Comparison of ENCODE assay signal across 22 cellular contexts in the genomic region with DNA sequence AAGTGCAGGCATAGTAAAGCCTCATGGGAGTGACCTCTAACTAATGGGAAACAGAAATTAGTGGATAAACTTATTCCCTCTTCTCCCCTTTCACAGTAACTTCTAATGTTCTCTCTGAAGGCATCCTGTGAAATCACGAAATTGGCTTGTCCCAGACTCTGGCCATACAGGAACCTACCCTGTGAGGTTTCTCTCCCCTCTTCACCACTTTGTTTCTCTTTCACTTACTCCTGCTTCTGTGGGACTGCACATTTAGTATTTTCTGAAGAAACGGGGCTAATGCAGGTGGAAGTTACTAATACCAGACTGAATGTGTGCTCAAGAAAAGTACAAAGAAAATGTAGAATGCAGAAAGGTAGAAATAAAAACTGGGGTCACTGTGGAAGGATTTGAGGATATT. TPM values are rescaled to one million over a fixed set of nuclear protein-coding genes. Genes with fewer than 3 reads are reported as not detected.
DNase-seq lines count a peak whose midpoint lies in the region; ATAC-seq and TF ChIP-seq lines count a peak whose summit lies in the region.
"Had no signal": no experiment of that assay in that cellular context is flagged by ENCODE, and none has a peak within 500 bp of the region (broad histone marks: within the 10 kb centered on the region; RNA-seq: fewer than 3 reads in every experiment).

No MANE protein-coding gene starts in this region.

- TF ChIP-seq CTCF in activated CD8-positive, alpha-beta T cell treated with anti-CD3 and anti-CD28 coated beads for 36 hours (IDR thresholded peaks at IDR 0.05) = no peak
- no peak for TF ChIP-seq CTCF in sigmoid colon (IDR thresholded peaks at IDR 0.05)
- no peak for TF ChIP-seq CTCF in Calu3 (IDR thresholded peaks at IDR 0.05; ENCODE audit: unreplicated experiment)

- no peak overlapping the region for H3K4me3 ChIP-seq in sigmoid colon

- no peak for ATAC-seq in activated CD8-positive, alpha-beta T cell treated with anti-CD3 and anti-CD28 coated beads, Interleukin-2, amount 10 ng/mL, durations not matched to agents 7 days and 5 days
- no peak for ATAC-seq in activated CD8-positive, alpha-beta T cell treated with anti-CD3 and anti-CD28 coated beads for 36 hours
- peak; percentile 41 for ATAC-seq in GM21619 (IDR thresholded peaks at IDR 0.05; ENCODE audit: unreplicated experiment)
- peak; percentile 40 for ATAC-seq in HG03342 (IDR thresholded peaks at IDR 0.05; ENCODE audit: unreplicated experiment)
- ATAC-seq in activated CD4-positive, alpha-beta T cell treated with anti-CD3 and anti-CD28 coated beads for 36 hours = no peak
- ATAC-seq: HCT116, T-helper 17 cell had no signal

- TF ChIP-seq EP300 in sigmoid colon (IDR thresholded peaks at IDR 0.05) = no peak

- no peaks in the 10 kb centered on the region for H3K9me3 Mint-ChIP-seq in activated CD8-positive, alpha-beta T cell treated with anti-CD3 and anti-CD28 coated beads, Interleukin-2, amount 10 ng/mL, durations not matched to agents 7 days and 5 days (ENCODE audit: insufficient read depth)
- H3K9me3 Mint-ChIP-seq in activated CD8-positive, alpha-beta T cell treated with anti-CD3 and anti-CD28 coated beads for 36 hours = no peaks in the 10 kb centered on the region
- no peaks in the 10 kb centered on the region for H3K9me3 Mint-ChIP-seq in activated CD4-positive, alpha-beta T cell treated with anti-CD3 and anti-CD28 coated beads for 36 hours (ENCODE audit: low read depth)
- no peaks in the 10 kb centered on the region for H3K9me3 Mint-ChIP-seq in Calu3 (ENCODE audit: low read depth, unreplicated experiment)
- H3K9me3 Mint-ChIP-seq: CD4-positive, CD25-positive, alpha-beta regulatory T cell had no signal

- POLR2A ChIA-PET in activated CD8-positive, alpha-beta T cell treated with anti-CD3 and anti-CD28 coated beads, Interleukin-2, amount 10 ng/mL, durations not matched to agents 7 days and 5 days (lab: Charles Lee) = no interaction called here
- POLR2A ChIA-PET in activated CD8-positive, alpha-beta T cell treated with anti-CD3 and anti-CD28 coated beads for 36 hours (lab: Charles Lee) = no interaction called here
- POLR2A ChIA-PET in activated CD4-positive, alpha-beta T cell treated with anti-CD3 and anti-CD28 coated beads for 36 hours (lab: Charles Lee) = no interaction called here

- peak overlapping the region; percentile 45 for H3K27ac Mint-ChIP-seq in activated CD8-positive, alpha-beta T cell treated with anti-CD3 and anti-CD28 coated beads, Interleukin-2, amount 10 ng/mL, durations not matched to agents 7 days and 5 days
- H3K27ac Mint-ChIP-seq in activated CD8-positive, alpha-beta T cell treated with anti-CD3 and anti-CD28 coated beads for 36 hours = no peak overlapping the region
- H3K27ac Mint-ChIP-seq in activated CD4-positive, alpha-beta T cell treated with anti-CD3 and anti-CD28 coated beads for 36 hours = no peak overlapping the region
- no peak overlapping the region for H3K27ac Mint-ChIP-seq in Calu3 (ENCODE audit: unreplicated experiment)
- H3K27ac Mint-ChIP-seq: B cell; CD4-positive, CD25-positive, alpha-beta regulatory T cell; T-helper 17 cell had no signal

- no peak overlapping the region for H3K4me3 Mint-ChIP-seq in activated CD8-positive, alpha-beta T cell treated with anti-CD3 and anti-CD28 coated beads, Interleukin-2, amount 10 ng/mL, durations not matched to agents 7 days and 5 days
- H3K4me3 Mint-ChIP-seq in activated CD8-positive, alpha-beta T cell treated with anti-CD3 and anti-CD28 coated beads for 36 hours = no peak overlapping the region
- H3K4me3 Mint-ChIP-seq in activated CD4-positive, alpha-beta T cell treated with anti-CD3 and anti-CD28 coated beads for 36 hours = no peak overlapping the region
- no peak overlapping the region for H3K4me3 Mint-ChIP-seq in Calu3 (ENCODE audit: low read depth, unreplicated experiment)
- H3K4me3 Mint-ChIP-seq: B cell; CD4-positive, CD25-positive, alpha-beta regulatory T cell; T-helper 17 cell had no signal

- TF ChIP-seq POLR2A in sigmoid colon (IDR thresholded peaks at IDR 0.05) = no peak

- intact Hi-C loops in activated CD8-positive, alpha-beta T cell treated with anti-CD3 and anti-CD28 coated beads for 36 hours (cut with micrococcal nuclease) = no loop called here
- intact Hi-C loops in sigmoid colon (cut with DNase I) (no loop called here), Calu3 (cut with micrococcal nuclease; ENCODE audit: unreplicated experiment) (no loop called here)
- intact Hi-C loops in activated CD4-positive, alpha-beta T cell treated with anti-CD3 and anti-CD28 coated beads for 36 hours (cut with DNase I, micrococcal nuclease) = no loop called here

- no peak overlapping the region for H3K27ac ChIP-seq in sigmoid colon
- H3K27ac ChIP-seq: 22Rv1 had no signal

- no TSS peak for BruUV-seq in Calu3 (replicated peaks; lab: Mats Ljungman, UMichigan)

- WGBS in sigmoid colon, 2 donors = 64 to 74% methylated on average over 2 of the region's 2 CpGs

- peaks cover 0 to 4% (median 2%) of the 10 kb centered on the region in 4 donors for H3K36me3 ChIP-seq in sigmoid colon

- peaks cover 17% of the 10 kb centered on the region for H3K4me1 Mint-ChIP-seq in activated CD8-positive, alpha-beta T cell treated with anti-CD3 and anti-CD28 coated beads, Interleukin-2, amount 10 ng/mL, durations not matched to agents 7 days and 5 days (ENCODE audit: low read depth)
- no peaks in the 10 kb centered on the region for H3K4me1 Mint-ChIP-seq in activated CD8-positive, alpha-beta T cell treated with anti-CD3 and anti-CD28 coated beads for 36 hours (ENCODE audit: low read depth)
- no peaks in the 10 kb centered on the region for H3K4me1 Mint-ChIP-seq in activated CD4-positive, alpha-beta T cell treated with anti-CD3 and anti-CD28 coated beads for 36 hours
- H3K4me1 Mint-ChIP-seq in Calu3 (ENCODE audit: low read depth, unreplicated experiment) = no peaks in the 10 kb centered on the region
- H3K4me1 Mint-ChIP-seq: B cell, T-helper 17 cell had no signal

- DNase-seq in activated CD8-positive, alpha-beta T cell treated with anti-CD3 and anti-CD28 coated beads, Interleukin-2, amount 10 ng/mL, durations not matched to agents 7 days and 5 days = no peak
- no peak for DNase-seq in activated CD8-positive, alpha-beta T cell treated with anti-CD3 and anti-CD28 coated beads for 36 hours
- DNase-seq in DMS 273 (lab: John Stamatoyannopoulos, UW; ENCODE audit: unreplicated experiment) = no peak
- no peak for DNase-seq in sigmoid colon
- no peak for DNase-seq in activated CD4-positive, alpha-beta T cell treated with anti-CD3 and anti-CD28 coated beads for 36 hours
- no peak for DNase-seq in Calu3
- DNase-seq: Caco-2; CD4-positive, CD25-positive, alpha-beta regulatory T cell; DMS53; IMR-90; Kasumi-1; NCI-H1105 treated with DMSO at 0.1 percent for 48 hours; NCI-H1694 treated with DMSO at 0.1 percent for 48 hours; NCI-H226; NCI-H524 treated with DMSO at 0.1 percent for 48 hours; RPMI8226; T-helper 17 cell had no signal

- no peaks in the 10 kb centered on the region for H3K4me1 ChIP-seq in sigmoid colon
- H3K4me1 ChIP-seq: Caco-2 had no signal

- H3K36me3 Mint-ChIP-seq in activated CD8-positive, alpha-beta T cell treated with anti-CD3 and anti-CD28 coated beads, Interleukin-2, amount 10 ng/mL, durations not matched to agents 7 days and 5 days (ENCODE audit: low read depth) = peaks cover 3% of the 10 kb centered on the region
- H3K36me3 Mint-ChIP-seq in activated CD8-positive, alpha-beta T cell treated with anti-CD3 and anti-CD28 coated beads for 36 hours (ENCODE audit: low read depth) = peaks cover 3% of the 10 kb centered on the region
- H3K36me3 Mint-ChIP-seq in activated CD4-positive, alpha-beta T cell treated with anti-CD3 and anti-CD28 coated beads for 36 hours (ENCODE audit: low read depth) = peaks cover 3% of the 10 kb centered on the region
- H3K36me3 Mint-ChIP-seq in Calu3 (ENCODE audit: insufficient read depth, unreplicated experiment) = no peaks in the 10 kb centered on the region

- CTCF ChIA-PET in activated CD8-positive, alpha-beta T cell treated with anti-CD3 and anti-CD28 coated beads, Interleukin-2, amount 10 ng/mL, durations not matched to agents 7 days and 5 days (lab: Charles Lee) = interaction anchor here (1.8 kb wide), 1 partner anchor 8 kb away, joined by 5 read pairs; no protein-coding TSS in a partner anchor
- CTCF ChIA-PET in activated CD8-positive, alpha-beta T cell treated with anti-CD3 and anti-CD28 coated beads for 36 hours (lab: Charles Lee) = no interaction called here
- CTCF ChIA-PET in activated CD4-positive, alpha-beta T cell treated with anti-CD3 and anti-CD28 coated beads for 36 hours (lab: Charles Lee) = no interaction called here
- CTCF ChIA-PET in Calu3 (lab: Charles Lee) = no interaction called here

- peaks cover 5% of the 10 kb centered on the region for H3K27me3 Mint-ChIP-seq in activated CD8-positive, alpha-beta T cell treated with anti-CD3 and anti-CD28 coated beads, Interleukin-2, amount 10 ng/mL, durations not matched to agents 7 days and 5 days (ENCODE audit: low read depth)
- H3K27me3 Mint-ChIP-seq in activated CD8-positive, alpha-beta T cell treated with anti-CD3 and anti-CD28 coated beads for 36 hours = peaks cover 4% of the 10 kb centered on the region
- peaks cover 5% of the 10 kb centered on the region for H3K27me3 Mint-ChIP-seq in activated CD4-positive, alpha-beta T cell treated with anti-CD3 and anti-CD28 coated beads for 36 hours
- H3K27me3 Mint-ChIP-seq in Calu3 (ENCODE audit: unreplicated experiment) = no peaks in the 10 kb centered on the region
- H3K27me3 Mint-ChIP-seq: CD4-positive, CD25-positive, alpha-beta regulatory T cell had no signal

- no peaks in the 10 kb centered on the region for H3K9me3 ChIP-seq in sigmoid colon
- H3K9me3 ChIP-seq: Caco-2 had no signal

- no peaks in the 10 kb centered on the region for H3K27me3 ChIP-seq in sigmoid colon

RNA-seq across cellular contexts. Expression of gene ZNF330, which starts 20.0 kb away (rescaled TPM):
- total RNA-seq in activated CD8-positive, alpha-beta T cell treated with anti-CD3 and anti-CD28 coated beads, Interleukin-2, amount 10 ng/mL, durations not matched to agents 7 days and 5 days = 10 to 100 TPM; 37.1 to 42.7 TPM
- total RNA-seq in activated CD8-positive, alpha-beta T cell treated with anti-CD3 and anti-CD28 coated beads for 36 hours = 10 to 100 TPM; 65.1 to 81.9 TPM
- total RNA-seq in sigmoid colon (10 to 100 TPM; 32.6 to 48.2 (median 35.9) TPM), Calu3 (2022) (18.6 and 20.0 TPM in 2 replicates)
- polyA plus RNA-seq in sigmoid colon = 10 to 100 TPM; 18.5 to 25.0 (median 23.4) TPM
- 10 to 100 TPM; 40.5 to 65.7 TPM for total RNA-seq in activated CD4-positive, alpha-beta T cell treated with anti-CD3 and anti-CD28 coated beads for 36 hours

Comparison
In these comparisons a context has a peak if more than half of its experiments do, and no peak if none do; other contexts are left out.
1. ATAC-seq: peak in GM21619 (single experiment) and HG03342 (single experiment); none in activated CD8-positive, alpha-beta T cell treated with anti-CD3 and anti-CD28 coated beads, Interleukin-2, amount 10 ng/mL, durations not matched to agents 7 days and 5 days (single experiment), activated CD8-positive, alpha-beta T cell treated with anti-CD3 and anti-CD28 coated beads for 36 hours (single experiment) and activated CD4-positive, alpha-beta T cell treated with anti-CD3 and anti-CD28 coated beads for 36 hours (single experiment).